1 cellular context compared by ENCODE assay signal in genomic region chr12:65956056-65956738, GRCh38.
TF ChIP-seq lines count a peak whose summit lies in the region.

No MANE protein-coding gene starts in this region.

TF ChIP-seq in HEK293, 187 proteins besides CTCF, POLR2A, EP300 and RAD21 (continued from another document and continues in another):
- no peak for TF ChIP-seq ZNF280D (tag by site-specific recombination; IDR thresholded peaks at IDR 0.05)
- no peak for TF ChIP-seq ZNF837 (tag by site-specific recombination; IDR thresholded peaks at IDR 0.05)
- no peak for TF ChIP-seq ZNF10 (tag by site-specific recombination; IDR thresholded peaks at IDR 0.05)
- TF ChIP-seq ZNF670 (tag by site-specific recombination; IDR thresholded peaks at IDR 0.05; ENCODE audit: low read depth): no peak
- TF ChIP-seq ZNF394 (tag by site-specific recombination; IDR thresholded peaks at IDR 0.05; ENCODE audit: borderline replicate concordance): peak; percentile 85
- TF ChIP-seq ZNF704 (tag by site-specific recombination; IDR thresholded peaks at IDR 0.05): no peak
- TF ChIP-seq ZNF768 (tag by site-specific recombination; IDR thresholded peaks at IDR 0.05): no peak
- TF ChIP-seq ZNF24 (tag by site-specific recombination; IDR thresholded peaks at IDR 0.05): peak; percentile 78
- TF ChIP-seq HIC1 (tag by site-specific recombination; IDR thresholded peaks at IDR 0.05): peak; percentile 62
- TF ChIP-seq PRDM1 (tag by site-specific recombination; IDR thresholded peaks at IDR 0.05): no peak
- peak; percentile 40; the same call in 1 of the 2 replicates for TF ChIP-seq ZNF518A (tag by site-specific recombination; conservative IDR thresholded peaks at IDR 0.05; ENCODE audit: low read depth)
- TF ChIP-seq ZNF473 (tag by site-specific recombination; IDR thresholded peaks at IDR 0.05): no peak
- TF ChIP-seq INSM2 (tag by site-specific recombination; IDR thresholded peaks at IDR 0.05): peak; percentile 50; the same call in 1 of the 2 replicates
- TF ChIP-seq ZNF629 (tag by site-specific recombination; IDR thresholded peaks at IDR 0.05): peak; percentile 91
- no peak for TF ChIP-seq ZNF561 (tag by site-specific recombination; IDR thresholded peaks at IDR 0.05; ENCODE audit: borderline replicate concordance)
- no peak for TF ChIP-seq ZNF292 (tag by site-specific recombination; IDR thresholded peaks at IDR 0.05; ENCODE audit: borderline replicate concordance, low read depth)
- no peak for TF ChIP-seq ZFP3 (tag by site-specific recombination; IDR thresholded peaks at IDR 0.05; ENCODE audit: low read depth)
- peak; percentile 89 for TF ChIP-seq SP7 (tag by site-specific recombination; IDR thresholded peaks at IDR 0.05)
- no peak for TF ChIP-seq ZNF677 (tag by site-specific recombination; IDR thresholded peaks at IDR 0.05)
- TF ChIP-seq TCF7L2 (IDR thresholded peaks at IDR 0.05; ENCODE audit: borderline replicate concordance, low read depth, low read length): no peak
- no peak for TF ChIP-seq ZNF280C (tag by site-specific recombination; IDR thresholded peaks at IDR 0.05)
- peak; percentile 97 for TF ChIP-seq ZBTB17 (tag by site-specific recombination; IDR thresholded peaks at IDR 0.05)
- peak; percentile 90 for TF ChIP-seq ZNF2 (tag by site-specific recombination; IDR thresholded peaks at IDR 0.05)
- no peak for TF ChIP-seq ZNF558 (tag by site-specific recombination; IDR thresholded peaks at IDR 0.05)
- peak; percentile 20; the same call in 1 of the 2 replicates for TF ChIP-seq PRDM10 (tag by site-specific recombination; IDR thresholded peaks at IDR 0.05)
- peak; percentile 98 for TF ChIP-seq ZNF366 (tag by site-specific recombination; conservative IDR thresholded peaks at IDR 0.05)
- TF ChIP-seq MYNN (tag by site-specific recombination; IDR thresholded peaks at IDR 0.05; ENCODE audit: borderline replicate concordance): no peak
- TF ChIP-seq PRDM4 (tag by site-specific recombination; IDR thresholded peaks at IDR 0.05): peak; percentile 96
- no peak for TF ChIP-seq ZNF16 (tag by site-specific recombination; IDR thresholded peaks at IDR 0.05; ENCODE audit: low read depth)
- peak; percentile 65; the same call in 1 of the 2 replicates for TF ChIP-seq BCL6B (tag by site-specific recombination; IDR thresholded peaks at IDR 0.05)
- TF ChIP-seq ZNF585B (tag by site-specific recombination; IDR thresholded peaks at IDR 0.05): no peak
- TF ChIP-seq ZNF341 (tag by site-specific recombination; IDR thresholded peaks at IDR 0.05; ENCODE audit: low read depth): no peak
